17 cellular contexts compared by ENCODE assay signal in genomic region chr13:21739771-21740170, GRCh38.
A peak's percentile ranks its signal among the peaks of the same experiment; 100 is the strongest.
DNase-seq lines count a peak whose midpoint lies in the region; ATAC-seq, FAIRE-seq and TF ChIP-seq lines count a peak whose summit lies in the region.
"Had no signal": no experiment of that assay in that cellular context is flagged by ENCODE, and none has a peak within 500 bp of the region (broad histone marks: within the 10 kb centered on the region; RNA-seq: fewer than 3 reads in every experiment).

No MANE protein-coding gene starts in this region.

- CTCF ChIA-PET in K562 (lab: Yijun Ruan, JAX; ENCODE audit: low intra/inter-chr PET ratio) = no interaction called here

- H4K20me1 ChIP-seq in K562 (replicated peaks; ENCODE audit: control insufficient read depth, insufficient read depth, low read length) = no peaks in the 10 kb centered on the region

- H3K27ac ChIP-seq in right atrium auricular region (no peak overlapping the region), K562 (ENCODE audit: extremely low read depth, low read depth, low read length) (no peak overlapping the region), small intestine (ENCODE audit: low read depth in 1 of 2, low read length in 1 of 2) (no peak overlapping the region)
- H3K27ac ChIP-seq: C4-2B, GM23248 had no signal

- no peaks in the 10 kb centered on the region for H3K9me3 Mint-ChIP-seq in activated T-helper 1 cell treated with anti-CD3 and anti-CD28 coated beads, Interleukin-12 subunit alpha, Interleukin-12 subunit beta, Interleukin-2, Interleukin-4 antibody, amounts not matched to agents 30 ng/mL and 10 ng/mL and 1 ng/mL, durations not matched to agents 14 hours and 24 hours and 36 hours
- H3K9me3 Mint-ChIP-seq: CD4-positive, alpha-beta memory T cell had no signal

- H3K4me1 Mint-ChIP-seq in activated T-helper 1 cell treated with anti-CD3 and anti-CD28 coated beads, Interleukin-12 subunit alpha, Interleukin-12 subunit beta, Interleukin-2, Interleukin-4 antibody, amounts not matched to agents 30 ng/mL and 10 ng/mL and 1 ng/mL, durations not matched to agents 14 hours and 24 hours and 36 hours (ENCODE audit: low read depth) = no peaks in the 10 kb centered on the region
- H3K4me1 Mint-ChIP-seq: CD4-positive, alpha-beta memory T cell had no signal

- no peaks in the 10 kb centered on the region for H3K36me3 Mint-ChIP-seq in activated T-helper 1 cell treated with anti-CD3 and anti-CD28 coated beads, Interleukin-12 subunit alpha, Interleukin-12 subunit beta, Interleukin-2, Interleukin-4 antibody, amounts not matched to agents 30 ng/mL and 10 ng/mL and 1 ng/mL, durations not matched to agents 14 hours and 24 hours and 36 hours (ENCODE audit: low read depth)
- H3K36me3 Mint-ChIP-seq: CD4-positive, alpha-beta memory T cell had no signal

- intact Hi-C loops in left cardiac atrium (cut with DNase I) (no loop called here), K562 (cut with micrococcal nuclease) (no loop called here)
- intact Hi-C loops in activated T-helper 1 cell treated with anti-CD3 and anti-CD28 coated beads, Interleukin-12 subunit alpha, Interleukin-12 subunit beta, Interleukin-2, Interleukin-4 antibody, amounts not matched to agents 30 ng/mL and 10 ng/mL and 1 ng/mL, durations not matched to agents 14 hours and 24 hours and 36 hours (cut with micrococcal nuclease) = no loop called here

- WGBS in K562 (ENCODE audit: insufficient coverage, low coverage, missing lambda C conversion rate) = 0% methylated on average over 8 of the region's 8 CpGs
- WGBS in small intestine, 3 donors = 20 to 44% (median 24%) methylated on average over 8 of the region's 8 CpGs

- H3K27ac Mint-ChIP-seq in activated T-helper 1 cell treated with anti-CD3 and anti-CD28 coated beads, Interleukin-12 subunit alpha, Interleukin-12 subunit beta, Interleukin-2, Interleukin-4 antibody, amounts not matched to agents 30 ng/mL and 10 ng/mL and 1 ng/mL, durations not matched to agents 14 hours and 24 hours and 36 hours = no peak overlapping the region
- H3K27ac Mint-ChIP-seq: CD4-positive, alpha-beta memory T cell had no signal

- TF ChIP-seq RAD21 in K562 (CRISPR knock-in tag; conservative IDR thresholded peaks at IDR 0.05 in 1 of 2, IDR thresholded peaks at IDR 0.05 in 1 of 2) = no peak

- no peak overlapping the region for H2AFZ ChIP-seq in K562 (ENCODE audit: low read depth, low read length)
- H2AFZ ChIP-seq: GM23248 had no signal

- in situ Hi-C loops in K562 (cut with MboI) = no loop called here

- no peaks in the 10 kb centered on the region for H3K79me2 ChIP-seq in K562 (ENCODE audit: control insufficient read depth, insufficient read depth, low read length)

- H3K9me3 ChIP-seq in right atrium auricular region (no peaks in the 10 kb centered on the region), K562 (replicated peaks; ENCODE audit: control insufficient read depth, insufficient read depth, low read depth, low read length) (no peaks in the 10 kb centered on the region), small intestine (ENCODE audit: control insufficient read depth, low read depth) (no peaks in the 10 kb centered on the region)

- POLR2A ChIA-PET in K562 (lab: Yijun Ruan, JAX) = no interaction called here

- H3K4me3 Mint-ChIP-seq in activated T-helper 1 cell treated with anti-CD3 and anti-CD28 coated beads, Interleukin-12 subunit alpha, Interleukin-12 subunit beta, Interleukin-2, Interleukin-4 antibody, amounts not matched to agents 30 ng/mL and 10 ng/mL and 1 ng/mL, durations not matched to agents 14 hours and 24 hours and 36 hours = no peak overlapping the region
- H3K4me3 Mint-ChIP-seq: CD4-positive, alpha-beta memory T cell had no signal

- ATAC-seq in left cardiac atrium = no peak
- ATAC-seq in K562 = no peak
- ATAC-seq in GM18861 (IDR thresholded peaks at IDR 0.05; ENCODE audit: unreplicated experiment) = no peak
- ATAC-seq: GM12878 had no signal

- H3K4me3 ChIP-seq in right atrium auricular region (no peak overlapping the region), K562 (no peak overlapping the region), small intestine (ENCODE audit: low read depth in 1 of 2, low read length in 2 of 2) (no peak overlapping the region)
- H3K4me3 ChIP-seq: GM12878, GM23248 had no signal

- TF ChIP-seq EP300 in K562 (IDR thresholded peaks at IDR 0.05; ENCODE audit: low read length) = no peak

- H3K27me3 ChIP-seq in right atrium auricular region (no peaks in the 10 kb centered on the region), K562 (ENCODE audit: control insufficient read depth in 2 of 2, insufficient read depth in 2 of 2, low read length in 2 of 2) (peaks cover 0 to 9% of the 10 kb centered on the region in 2 experiments; a peak in 1 of 5 replicates), small intestine (ENCODE audit: control insufficient read depth in 2 of 2, insufficient read depth in 2 of 2, low read length in 2 of 2) (no peaks in the 10 kb centered on the region)

- TF ChIP-seq CTCF in right atrium auricular region (IDR thresholded peaks at IDR 0.05) (no peak), K562 (IDR thresholded peaks at IDR 0.05 in 2 of 3, conservative IDR thresholded peaks at IDR 0.05 in 1 of 3; ENCODE audit: insufficient read depth in 2 of 3, low read depth in 1 of 3, low read length in 3 of 3) (no peak)

- H3K9me1 ChIP-seq in K562 (ENCODE audit: control insufficient read depth, insufficient read depth, low read length) = no peaks in the 10 kb centered on the region

- BruUV-seq in K562 (replicated peaks; lab: Mats Ljungman, UMichigan) = no TSS peak

- H3K4me2 ChIP-seq in K562 (ENCODE audit: insufficient read depth, low read length) = no peak overlapping the region

- no peak overlapping the region for H3K9ac ChIP-seq in K562 (ENCODE audit: insufficient read depth in 1 of 2, low read depth in 2 of 2, low read length in 2 of 2)
- H3K9ac ChIP-seq: GM23248 had no signal

- H3K36me3 ChIP-seq in right atrium auricular region (no peaks in the 10 kb centered on the region), K562 (ENCODE audit: control insufficient read depth, insufficient read depth, low read length) (no peaks in the 10 kb centered on the region), small intestine (ENCODE audit: control insufficient read depth in 2 of 2, insufficient read depth in 2 of 2, low read length in 2 of 2) (no peaks in the 10 kb centered on the region)

- peaks cover 6% of the 10 kb centered on the region for H3K27me3 Mint-ChIP-seq in activated T-helper 1 cell treated with anti-CD3 and anti-CD28 coated beads, Interleukin-12 subunit alpha, Interleukin-12 subunit beta, Interleukin-2, Interleukin-4 antibody, amounts not matched to agents 30 ng/mL and 10 ng/mL and 1 ng/mL, durations not matched to agents 14 hours and 24 hours and 36 hours (ENCODE audit: insufficient read depth)

- H3K4me1 ChIP-seq in right atrium auricular region (peaks cover 0 to 15% of the 10 kb centered on the region in 2 donors), K562 (replicated peaks in 1 of 2; ENCODE audit: control insufficient read depth in 2 of 2, insufficient read depth in 2 of 2, low read length in 2 of 2) (no peaks in the 10 kb centered on the region), small intestine (ENCODE audit: control insufficient read depth in 2 of 2, insufficient read depth in 1 of 2, low read depth in 1 of 2, low read length in 1 of 2) (peaks cover 0 to 8% of the 10 kb centered on the region in 2 donors)

- FAIRE-seq in K562 (lab: Jason Lieb, UNC) = no peak
- FAIRE-seq in small intestine (lab: Jason Lieb, UNC) = no peak
- FAIRE-seq: GM12878, GM18507 had no signal

- peak; percentile 7 for DNase-seq in right atrium auricular region (ENCODE audit: low spot score)
- DNase-seq in left cardiac atrium = no peak
- DNase-seq in NCI-H69 (lab: John Stamatoyannopoulos, UW) = peak; percentile 1
- no peak for DNase-seq in K562 (ENCODE audit: extremely low read depth in 1 of 4, low spot score in 3 of 4)
- DNase-seq in small intestine = peak; percentile 39
- DNase-seq in NCI-H187 (lab: John Stamatoyannopoulos, UW) = no peak
- DNase-seq in activated T-helper 1 cell treated with anti-CD3 and anti-CD28 coated beads, Interleukin-12 subunit alpha, Interleukin-12 subunit beta, Interleukin-2, Interleukin-4 antibody, amounts not matched to agents 30 ng/mL and 10 ng/mL and 1 ng/mL, durations not matched to agents 14 hours and 24 hours and 36 hours (ENCODE audit: low spot score) = no peak
- DNase-seq: 8988T; AML-193; CD4-positive, alpha-beta memory T cell; DMS79; GM23248; H7 had no signal

- TF ChIP-seq POLR2A in K562 (conservative IDR thresholded peaks at IDR 0.05) = no peak

TF ChIP-seq in K562, 482 proteins besides CTCF, POLR2A, EP300 and RAD21:
- TF ChIP-seq MEIS2 (IDR thresholded peaks at IDR 0.05; ENCODE audit: partially characterized antibody) (peak; percentile 14), ZNF217 (CRISPR knock-in tag; IDR thresholded peaks at IDR 0.05) (no peak), ZNF124 (CRISPR knock-in tag; IDR thresholded peaks at IDR 0.05) (no peak), DNMT1 (IDR thresholded peaks at IDR 0.05) (no peak), SIX5 (IDR thresholded peaks at IDR 0.05; ENCODE audit: borderline replicate concordance in 1 of 2, insufficient read depth in 1 of 2, low read depth in 1 of 2, low read length in 2 of 2) (no peak), USF1 (CRISPR knock-in tag; IDR thresholded peaks at IDR 0.05) (no peak)

Comparison
In these comparisons a context has a peak if more than half of its experiments do, and no peak if none do; other contexts are left out.
1. DNase-seq: peak in right atrium auricular region (single experiment), NCI-H69 (single experiment) and small intestine (single experiment); none in left cardiac atrium (single experiment), K562 (0 of 4), NCI-H187 (0 of 2) and activated T-helper 1 cell treated with anti-CD3 and anti-CD28 coated beads, Interleukin-12 subunit alpha, Interleukin-12 subunit beta, Interleukin-2, Interleukin-4 antibody, amounts not matched to agents 30 ng/mL and 10 ng/mL and 1 ng/mL, durations not matched to agents 14 hours and 24 hours and 36 hours (single experiment).